ENCODE assay signal across 16 cellular contexts in the genomic region with DNA sequence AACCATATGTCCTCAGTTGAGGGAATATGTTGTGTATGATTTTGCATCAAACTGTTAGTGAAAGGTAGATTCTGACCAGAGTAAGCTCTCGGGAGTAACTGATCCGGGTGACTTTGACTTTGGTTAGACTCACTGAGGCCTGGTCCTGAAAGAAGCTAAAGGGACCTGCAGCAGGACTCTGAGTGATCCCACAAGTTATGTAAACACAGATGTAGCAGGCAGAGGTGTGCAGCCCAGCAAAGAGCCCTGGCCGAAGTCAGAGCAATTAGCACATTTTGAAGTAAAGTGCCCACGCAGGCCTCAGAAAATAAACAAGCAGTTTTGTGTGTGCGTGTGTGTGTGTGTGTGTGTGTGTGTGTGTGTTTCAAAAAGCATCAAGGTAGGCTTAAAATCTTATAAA.
DNase-seq lines count a peak whose midpoint lies in the region; FAIRE-seq and TF ChIP-seq lines count a peak whose summit lies in the region.
"Had no signal": no experiment of that assay in that cellular context is flagged by ENCODE, and none has a peak within 500 bp of the region (broad histone marks: within the 10 kb centered on the region; RNA-seq: fewer than 3 reads in every experiment).

No MANE protein-coding gene starts in this region.

- WGBS in transverse colon (ENCODE audit: low coverage in 1 of 2), 2 donors = 40 to 50% methylated on average over 2 to 5 of the region's 5 CpGs

- H3K27ac ChIP-seq in transverse colon = no peak overlapping the region
- H3K27ac ChIP-seq: PC-9 had no signal

- no peak for TF ChIP-seq CTCF in transverse colon (IDR thresholded peaks at IDR 0.05)

- no peaks in the 10 kb centered on the region for H3K9me3 ChIP-seq in transverse colon
- H3K9me3 ChIP-seq: SJSA1 had no signal

- peak; percentile 97 for FAIRE-seq in H54 (lab: Jason Lieb, UNC)

- H3K4me3 ChIP-seq in transverse colon = no peak overlapping the region
- H3K4me3 ChIP-seq: PC-9, SJSA1 had no signal

- in situ Hi-C loops in transverse colon (cut with MboI; ENCODE audit: low pct_ligation_motif_present in 1 of 4, low pct_unique_long_range_greater_than_20kb in 1 of 4, low sequenced_read_pairs in 3 of 4) = no loop called here

- DNase-seq in H54 (ENCODE audit: insufficient read length, low spot score) (no peak), NCI-H146 treated with DMSO at 0.1 percent for 48 hours (lab: John Stamatoyannopoulos, UW; ENCODE audit: unreplicated experiment) (peak; percentile 44), SW480 (ENCODE audit: low spot score) (peak; percentile 26), renal cortical epithelial cell (ENCODE audit: low read depth) (peak; percentile 14), transverse colon (no peak), glomerular visceral epithelial cell (ENCODE audit: extremely low spot score) (no peak), GOT3 (lab: John Stamatoyannopoulos, UW) (no peak)
- DNase-seq: C1 segment of cervical spinal cord; CD8-positive, alpha-beta memory T cell; GDM1; NCI-H1105; NCI-H2029; NCI-H345; PC-9; T-helper 17 cell had no signal

- no peaks in the 10 kb centered on the region for H3K4me1 ChIP-seq in transverse colon

- TF ChIP-seq POLR2A in H54 (IDR thresholded peaks at IDR 0.05; ENCODE audit: low read depth, low read length) (no peak), transverse colon (IDR thresholded peaks at IDR 0.05) (no peak)

- no peak for TF ChIP-seq EP300 in transverse colon (IDR thresholded peaks at IDR 0.05; ENCODE audit: low read depth)

- intact Hi-C loops in transverse colon (cut with DNase I; ENCODE audit: low total_unique reads) = no loop called here

- no peaks in the 10 kb centered on the region for H3K36me3 ChIP-seq in transverse colon
- H3K36me3 ChIP-seq: SJSA1 had no signal

- H3K27me3 ChIP-seq in transverse colon = no peaks in the 10 kb centered on the region
- H3K27me3 ChIP-seq: SJSA1 had no signal

Comparison
In these comparisons a context has a peak if more than half of its experiments do, and no peak if none do; other contexts are left out.
1. DNase-seq: peak in NCI-H146 treated with DMSO at 0.1 percent for 48 hours (single experiment), SW480 (single experiment) and renal cortical epithelial cell (single experiment); none in H54 (single experiment), transverse colon (single experiment), glomerular visceral epithelial cell (single experiment) and GOT3 (single experiment).